In the genomic region with DNA sequence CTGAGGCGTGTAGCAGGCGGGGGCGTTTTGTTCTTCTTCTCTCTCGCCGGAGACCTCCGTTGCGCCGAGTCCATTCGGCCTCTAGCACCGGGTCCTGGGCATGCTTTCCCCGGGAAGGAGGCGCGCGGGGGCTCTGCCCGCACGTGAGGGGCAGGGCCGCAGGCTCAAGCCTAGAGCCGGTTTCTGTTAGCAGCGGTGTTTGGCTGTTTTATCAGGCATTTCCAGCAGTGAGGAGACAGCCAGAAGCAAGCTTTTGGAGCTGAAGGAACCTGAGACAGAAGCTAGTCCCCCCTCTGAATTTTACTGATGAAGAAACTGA, we compare ENCODE assay signal across 7 cellular contexts. TPM values are rescaled to one million over a fixed set of nuclear protein-coding genes. Genes with fewer than 3 reads are reported as not detected.
DNase-seq lines count a peak whose midpoint lies in the region; ATAC-seq and TF ChIP-seq lines count a peak whose summit lies in the region.

No MANE protein-coding gene starts in this region.

- POLR2A ChIA-PET in HEK293T (lab: Yijun Ruan, JAX), result interaction anchor here (0.9 to 1.3 kb wide), 2 partner anchors 19 to 809 kb away, joined by 3 read pairs; a partner anchor contains a TSS
- POLR2A ChIA-PET in activated CD4-positive, alpha-beta memory T cell treated with anti-CD3 and anti-CD28 coated beads, Interleukin-2, amount 10 ng/mL, durations not matched to agents 7 days and 5 days (lab: Charles Lee), result interaction anchor here (3.9 kb wide), 1 partner anchor 12 kb away, joined by 31 read pairs; no protein-coding TSS in a partner anchor

- no peaks in the 10 kb centered on the region for H3K27me3 ChIP-seq in iPS DF 6.9 (ENCODE audit: control insufficient read depth, insufficient read depth, low read length)

- H3K36me3 Mint-ChIP-seq in activated CD4-positive, alpha-beta memory T cell treated with anti-CD3 and anti-CD28 coated beads, Interleukin-2, amount 10 ng/mL, durations not matched to agents 7 days and 5 days (ENCODE audit: low read depth), result no peaks in the 10 kb centered on the region
- H3K36me3 Mint-ChIP-seq in stimulated activated effector memory CD8-positive, alpha-beta T cell treated with anti-CD3 and anti-CD28 coated beads, Interleukin-12 subunit alpha, Interleukin-12 subunit beta, amount 100 ng/mL, for 72 hours, result no peaks in the 10 kb centered on the region

- no peaks in the 10 kb centered on the region for H3K9me3 Mint-ChIP-seq in activated CD4-positive, alpha-beta memory T cell treated with anti-CD3 and anti-CD28 coated beads, Interleukin-2, amount 10 ng/mL, durations not matched to agents 7 days and 5 days
- H3K9me3 Mint-ChIP-seq in stimulated activated effector memory CD8-positive, alpha-beta T cell treated with anti-CD3 and anti-CD28 coated beads, Interleukin-12 subunit alpha, Interleukin-12 subunit beta, amount 100 ng/mL, for 72 hours, result no peaks in the 10 kb centered on the region

- no peak for ATAC-seq in stimulated activated effector memory CD8-positive, alpha-beta T cell treated with anti-CD3 and anti-CD28 coated beads, Interleukin-12 subunit alpha, Interleukin-12 subunit beta, amount 100 ng/mL, for 72 hours
- ATAC-seq in GM18505 (IDR thresholded peaks at IDR 0.05; ENCODE audit: unreplicated experiment), result no peak

- peaks cover 10% of the 10 kb centered on the region for H3K27me3 Mint-ChIP-seq in activated CD4-positive, alpha-beta memory T cell treated with anti-CD3 and anti-CD28 coated beads, Interleukin-2, amount 10 ng/mL, durations not matched to agents 7 days and 5 days

- peaks cover 15% of the 10 kb centered on the region for H3K4me1 Mint-ChIP-seq in activated CD4-positive, alpha-beta memory T cell treated with anti-CD3 and anti-CD28 coated beads, Interleukin-2, amount 10 ng/mL, durations not matched to agents 7 days and 5 days
- peaks cover 25% of the 10 kb centered on the region for H3K4me1 Mint-ChIP-seq in stimulated activated effector memory CD8-positive, alpha-beta T cell treated with anti-CD3 and anti-CD28 coated beads, Interleukin-12 subunit alpha, Interleukin-12 subunit beta, amount 100 ng/mL, for 72 hours

- no peaks in the 10 kb centered on the region for H3K9me3 ChIP-seq in iPS DF 6.9 (ENCODE audit: control insufficient read depth, insufficient read depth, low read length)

- no CpG with 5 or more reads among the region's 19 CpGs for WGBS in iPS DF 6.9 (ENCODE audit: insufficient coverage, insufficient read length)

- H3K36me3 ChIP-seq in iPS DF 6.9 (ENCODE audit: control insufficient read depth, insufficient read depth, low read length), result no peaks in the 10 kb centered on the region; the same call in 1 of the 2 replicates

- DNase-seq in HEK293T (ENCODE audit: extremely low spot score) (no peak), iPS DF 6.9 (ENCODE audit: low read depth, low spot score) (no peak), inferior parietal cortex (ENCODE audit: extremely low spot score) (no peak), medulla oblongata (ENCODE audit: extremely low spot score) (no peak)
- no peak for DNase-seq in activated CD4-positive, alpha-beta memory T cell treated with anti-CD3 and anti-CD28 coated beads, Interleukin-2, amount 10 ng/mL, durations not matched to agents 7 days and 5 days
- no peak for DNase-seq in stimulated activated effector memory CD8-positive, alpha-beta T cell treated with anti-CD3 and anti-CD28 coated beads, Interleukin-12 subunit alpha, Interleukin-12 subunit beta, amount 100 ng/mL, for 72 hours (ENCODE audit: low spot score in 2 of 2)

- H3K27ac ChIP-seq in iPS DF 6.9 (ENCODE audit: low read length), result no peak overlapping the region

- H3K4me3 ChIP-seq in iPS DF 6.9 (ENCODE audit: low read length), result peak overlapping the region; percentile 93

- no peak for TF ChIP-seq POLR2A in GM18505 (IDR thresholded peaks at IDR 0.05; ENCODE audit: borderline replicate concordance, extremely low read depth, insufficient read depth, insufficient read length)

- no peak overlapping the region for H3K27ac Mint-ChIP-seq in activated CD4-positive, alpha-beta memory T cell treated with anti-CD3 and anti-CD28 coated beads, Interleukin-2, amount 10 ng/mL, durations not matched to agents 7 days and 5 days
- no peak overlapping the region for H3K27ac Mint-ChIP-seq in stimulated activated effector memory CD8-positive, alpha-beta T cell treated with anti-CD3 and anti-CD28 coated beads, Interleukin-12 subunit alpha, Interleukin-12 subunit beta, amount 100 ng/mL, for 72 hours

- CTCF ChIA-PET in HEK293T (lab: Yijun Ruan, JAX), result no interaction called here
- CTCF ChIA-PET in activated CD4-positive, alpha-beta memory T cell treated with anti-CD3 and anti-CD28 coated beads, Interleukin-2, amount 10 ng/mL, durations not matched to agents 7 days and 5 days (lab: Charles Lee), result interaction anchor here (0.6 kb wide), 1 partner anchor 12 kb away, joined by 3 read pairs; no protein-coding TSS in a partner anchor

- H3K4me1 ChIP-seq in iPS DF 6.9 (ENCODE audit: control insufficient read depth, insufficient read depth, low read length), result 0 out of 2 replicates have a peak, but pooled peaks cover 1% of the 10 kb centered on the region

- H3K4me3 Mint-ChIP-seq in activated CD4-positive, alpha-beta memory T cell treated with anti-CD3 and anti-CD28 coated beads, Interleukin-2, amount 10 ng/mL, durations not matched to agents 7 days and 5 days, result peak overlapping the region; percentile 69
- H3K4me3 Mint-ChIP-seq in stimulated activated effector memory CD8-positive, alpha-beta T cell treated with anti-CD3 and anti-CD28 coated beads, Interleukin-12 subunit alpha, Interleukin-12 subunit beta, amount 100 ng/mL, for 72 hours, result peak overlapping the region; percentile 76

TF ChIP-seq in HEK293T, 16 proteins besides CTCF, POLR2A, EP300 and RAD21:
- TF ChIP-seq HDGF (IDR thresholded peaks at IDR 0.05; ENCODE audit: borderline replicate concordance) (no peak), ARNT (IDR thresholded peaks at IDR 0.05) (no peak), L3MBTL2 (conservative IDR thresholded peaks at IDR 0.05) (peak; percentile 79), LEF1 (IDR thresholded peaks at IDR 0.05; ENCODE audit: borderline replicate concordance) (no peak), FOXM1 (IDR thresholded peaks at IDR 0.05; ENCODE audit: borderline replicate concordance) (no peak), ELF4 (IDR thresholded peaks at IDR 0.05) (no peak), FOXA1 (IDR thresholded peaks at IDR 0.05) (no peak)
- TF ChIP-seq, protein P1, sequence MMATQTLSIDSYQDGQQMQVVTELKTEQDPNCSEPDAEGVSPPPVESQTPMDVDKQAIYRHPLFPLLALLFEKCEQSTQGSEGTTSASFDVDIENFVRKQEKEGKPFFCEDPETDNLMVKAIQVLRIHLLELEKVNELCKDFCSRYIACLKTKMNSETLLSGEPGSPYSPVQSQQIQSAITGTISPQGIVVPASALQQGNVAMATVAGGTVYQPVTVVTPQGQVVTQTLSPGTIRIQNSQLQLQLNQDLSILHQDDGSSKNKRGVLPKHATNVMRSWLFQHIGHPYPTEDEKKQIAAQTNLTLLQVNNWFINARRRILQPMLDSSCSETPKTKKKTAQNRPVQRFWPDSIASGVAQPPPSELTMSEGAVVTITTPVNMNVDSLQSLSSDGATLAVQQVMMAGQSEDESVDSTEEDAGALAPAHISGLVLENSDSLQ (IDR thresholded peaks at IDR 0.05), result no peak

RNA-seq across cellular contexts. Expression of a gene that starts 0.6 kb away (rescaled TPM):
- 1 to 10 TPM; 4.5 to 4.9 TPM for total RNA-seq in activated CD4-positive, alpha-beta memory T cell treated with anti-CD3 and anti-CD28 coated beads, Interleukin-2, amount 10 ng/mL, durations not matched to agents 7 days and 5 days
